In the genomic region with DNA sequence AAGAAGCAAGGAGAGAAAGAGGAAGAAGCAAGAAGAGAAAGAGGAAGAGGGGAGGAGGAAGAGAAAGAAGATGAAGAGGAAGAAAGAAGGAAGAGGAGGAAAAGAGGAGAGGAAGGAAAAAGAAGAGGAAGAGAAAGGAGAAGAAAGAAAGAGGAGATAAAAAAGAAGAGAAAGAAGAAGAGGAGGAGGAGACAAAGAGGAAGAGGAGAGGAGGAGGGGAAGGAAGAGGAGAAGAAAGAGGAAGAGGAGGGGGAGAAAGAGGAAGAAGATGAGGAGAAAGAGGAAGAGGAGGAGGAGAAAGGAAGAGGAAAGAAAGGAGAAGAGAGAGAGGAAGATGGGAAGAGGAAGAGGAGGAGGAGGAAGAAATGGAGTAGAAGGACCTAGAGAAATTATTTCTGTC, we compare ENCODE assay signal across 23 cellular contexts.
"Had no signal": no experiment of that assay in that cellular context is flagged by ENCODE, and none has a peak within 500 bp of the region (broad histone marks: within the 10 kb centered on the region; RNA-seq: fewer than 3 reads in every experiment).

No MANE protein-coding gene starts in this region.

- H3K9me3 Mint-ChIP-seq: type B pancreatic cell had no signal

- ATAC-seq: gastroesophageal sphincter; left lung; lower lobe of right lung; pancreas; right cardiac atrium; stimulated activated naive CD8-positive, alpha-beta T cell treated with anti-CD3 and anti-CD28 coated beads, Interleukin-15, Interleukin-2, amounts not matched to agents 100 U/mL and 50 U/mL, for 24 hours had no signal

- H3K27me3 ChIP-seq: esophagus muscularis mucosa, gastroesophageal sphincter, left lung, neural progenitor cell, pancreas, suprapubic skin, thyroid gland had no signal

- H3K27me3 Mint-ChIP-seq: natural killer cell treated with Interleukin-12 subunit alpha and Interleukin-12 subunit beta and Interleukin-15 and Interleukin-18, amount 100 ng/mL, for 72 hours; progenitor cell of endocrine pancreas had no signal

- H3K9ac ChIP-seq: neural progenitor cell had no signal

- H3K4me3 ChIP-seq: esophagus muscularis mucosa, gastroesophageal sphincter, left lung, lower lobe of right lung, neural progenitor cell, pancreas, smooth muscle cell, suprapubic skin, thyroid gland had no signal

- DNase-seq: effector memory CD4-positive, alpha-beta T cell; foreskin fibroblast; glutamatergic neuron; islet precursor cell; left lung; lower lobe of right lung; mesenchymal stem cell; midbrain; occipital lobe; pancreas; right cardiac atrium; stimulated activated CD4-positive, alpha-beta T cell treated with anti-CD3 and anti-CD28 coated beads, Interleukin-2, amount 100 ng/mL, for 48 hours; stimulated activated naive CD8-positive, alpha-beta T cell treated with anti-CD3 and anti-CD28 coated beads, Interleukin-15, Interleukin-2, amounts not matched to agents 100 U/mL and 50 U/mL, for 24 hours; thyroid gland had no signal

- H3K27ac Mint-ChIP-seq: natural killer cell treated with Interleukin-12 subunit alpha and Interleukin-12 subunit beta and Interleukin-15 and Interleukin-18, amount 100 ng/mL, for 72 hours; neural progenitor cell; progenitor cell of endocrine pancreas; type B pancreatic cell had no signal

- H3K4me2 ChIP-seq: neural progenitor cell, smooth muscle cell had no signal

- H3K27ac ChIP-seq: epithelial cell of prostate, esophagus muscularis mucosa, gastroesophageal sphincter, lower lobe of right lung, neural progenitor cell, pancreas, suprapubic skin, thyroid gland had no signal

- H2AFZ ChIP-seq: neural progenitor cell had no signal

- H3K4me1 Mint-ChIP-seq: neural progenitor cell had no signal

- H3K4me3 Mint-ChIP-seq: natural killer cell treated with Interleukin-12 subunit alpha and Interleukin-12 subunit beta and Interleukin-15 and Interleukin-18, amount 100 ng/mL, for 72 hours; neural progenitor cell; type B pancreatic cell had no signal

- H3K4me1 ChIP-seq: esophagus muscularis mucosa, gastroesophageal sphincter, left lung, lower lobe of right lung, neural progenitor cell, suprapubic skin, thyroid gland had no signal

- H3K36me3 Mint-ChIP-seq: neural progenitor cell, type B pancreatic cell had no signal
